In genomic region chr5:6379246-6379645, GRCh38 we compare ENCODE assay signal across 9 cellular contexts. TPM values are rescaled to one million over a fixed set of nuclear protein-coding genes. Genes with fewer than 3 reads are reported as not detected.
DNase-seq lines count a peak whose midpoint lies in the region; ATAC-seq and TF ChIP-seq lines count a peak whose summit lies in the region.
"Had no signal": no experiment of that assay in that cellular context is flagged by ENCODE, and none has a peak within 500 bp of the region (broad histone marks: within the 10 kb centered on the region; RNA-seq: fewer than 3 reads in every experiment).

No MANE protein-coding gene starts in this region.

- H3K36me3 Mint-ChIP-seq in CD4-positive, alpha-beta memory T cell = peaks cover 31 to 39% of the 10 kb centered on the region in 2 donors
- H3K36me3 Mint-ChIP-seq in MCF 10A (ENCODE audit: insufficient read depth, unreplicated experiment) (peaks cover 32% of the 10 kb centered on the region), neural crest cell (ENCODE audit: low read depth) (peaks cover 16% of the 10 kb centered on the region)

- TF ChIP-seq CTCF in KMS-11 (conservative IDR thresholded peaks at IDR 0.05; ENCODE audit: low read depth, low read length) (no peak), MCF 10A (IDR thresholded peaks at IDR 0.05; ENCODE audit: unreplicated experiment) (no peak), neural crest cell (conservative IDR thresholded peaks at IDR 0.05) (no peak)

- no peaks in the 10 kb centered on the region for H3K9me3 Mint-ChIP-seq in CD4-positive, alpha-beta memory T cell
- H3K9me3 Mint-ChIP-seq in MCF 10A (ENCODE audit: unreplicated experiment) (no peaks in the 10 kb centered on the region), neural crest cell (no peaks in the 10 kb centered on the region)

- POLR2A ChIA-PET in CD4-positive, alpha-beta memory T cell (lab: Charles Lee; ENCODE audit: partially characterized antibody) = interaction anchor here (1.2 to 2.6 kb wide), 5 partner anchors 9 to 957 kb away, joined by 4 to 16 read pairs (median 9); partner anchors contain the start of genes ICE1, NSUN2 and SRD5A1
- POLR2A ChIA-PET in MCF 10A (lab: Yijun Ruan, JAX) = interaction anchor here (1.6 kb wide), 1 partner anchor 254 kb away, joined by 5 read pairs; the partner anchor contains the start of genes NSUN2 and SRD5A1

- no TSS peak for BruUV-seq in MCF 10A (replicated peaks; lab: Mats Ljungman, UMichigan)

- H3K4me1 ChIP-seq in CD4-positive, alpha-beta memory T cell (ENCODE audit: insufficient read depth, low read length) = peaks cover 34% of the 10 kb centered on the region
- H3K4me1 ChIP-seq in KMS-11 (ENCODE audit: low read depth, poor library complexity, severe bottlenecking) = peaks cover 26% of the 10 kb centered on the region

- H3K79me2 ChIP-seq in KMS-11 (ENCODE audit: insufficient read depth, low read depth) = peaks cover 42% of the 10 kb centered on the region

- no peaks in the 10 kb centered on the region for H3K9me3 ChIP-seq in CD4-positive, alpha-beta memory T cell (ENCODE audit: control insufficient read depth in 1 of 2, low read length in 2 of 2)
- H3K9me3 ChIP-seq: adrenal gland had no signal

- intact Hi-C loops in CD4-positive, alpha-beta memory T cell (cut with micrococcal nuclease) = loop anchor here (10.0 kb wide), 1 partner anchor 366 kb away; no protein-coding TSS in a partner anchor
- intact Hi-C loops in MCF 10A (cut with micrococcal nuclease) = loop anchor here (5.0 to 10.0 kb wide), 2 partner anchors 198 to 366 kb away; no protein-coding TSS in a partner anchor
- intact Hi-C loops in sciatic nerve (cut with DNase I) = no loop called here

- peak overlapping the region; percentile 86 for H3K27ac ChIP-seq in CD4-positive, alpha-beta memory T cell (ENCODE audit: low read depth, low read length)
- peak overlapping the region; percentile 64 for H3K27ac ChIP-seq in KMS-11

- peak overlapping the region; percentile 95 to 100 (median 98) for H3K27ac Mint-ChIP-seq in CD4-positive, alpha-beta memory T cell
- peak overlapping the region; percentile 98 for H3K27ac Mint-ChIP-seq in MCF 10A (ENCODE audit: low read depth, unreplicated experiment)
- H3K27ac Mint-ChIP-seq in neural crest cell (ENCODE audit: unreplicated experiment) = peak overlapping the region; percentile 67

- H4K20me1 ChIP-seq in KMS-11 (ENCODE audit: insufficient read depth) = no peaks in the 10 kb centered on the region

- H3K4me1 Mint-ChIP-seq in CD4-positive, alpha-beta memory T cell = peaks cover 29 to 51% (median 40%) of the 10 kb centered on the region in 4 donors
- peaks cover 14% of the 10 kb centered on the region for H3K4me1 Mint-ChIP-seq in MCF 10A (ENCODE audit: insufficient read depth, unreplicated experiment)
- H3K4me1 Mint-ChIP-seq in neural crest cell = peaks cover 28% of the 10 kb centered on the region

- H3K4me3 Mint-ChIP-seq in CD4-positive, alpha-beta memory T cell = peak overlapping the region; percentile 96 to 100 (median 99)
- H3K4me3 Mint-ChIP-seq in MCF 10A (ENCODE audit: unreplicated experiment) = peak overlapping the region; percentile 99
- H3K4me3 Mint-ChIP-seq in neural crest cell = peak overlapping the region; percentile 97

- no peaks in the 10 kb centered on the region for H3K27me3 ChIP-seq in CD4-positive, alpha-beta memory T cell (ENCODE audit: insufficient read depth, low read length)
- no peaks in the 10 kb centered on the region for H3K27me3 ChIP-seq in KMS-11 (ENCODE audit: insufficient read depth, low read depth)
- H3K27me3 ChIP-seq: adrenal gland had no signal

- ATAC-seq in sciatic nerve = no peak

- H3K4me3 ChIP-seq in CD4-positive, alpha-beta memory T cell (ENCODE audit: low read length in 2 of 2) = peak overlapping the region in 1 of 2 donors; percentile 89
- no peak overlapping the region for H3K4me3 ChIP-seq in KMS-11 (IDR thresholded peaks at IDR 0.05; ENCODE audit: insufficient read depth, low read depth, low read length)

- no peaks in the 10 kb centered on the region for H3K27me3 Mint-ChIP-seq in CD4-positive, alpha-beta memory T cell
- H3K27me3 Mint-ChIP-seq in MCF 10A (ENCODE audit: insufficient read depth, unreplicated experiment) = peaks cover 8% of the 10 kb centered on the region
- peaks cover 9% of the 10 kb centered on the region for H3K27me3 Mint-ChIP-seq in neural crest cell (ENCODE audit: low read depth)

- H3K9ac ChIP-seq in KMS-11 = peak overlapping the region; percentile 78; the same call in 1 of the 2 replicates

- peak overlapping the region; percentile 58 for H3K4me2 ChIP-seq in KMS-11

- DNase-seq in CD4-positive, alpha-beta memory T cell = no peak
- no peak for DNase-seq in MCF 10A (ENCODE audit: unreplicated experiment)
- DNase-seq in neural crest cell (ENCODE audit: low read depth, low spot score) = no peak
- no peak for DNase-seq in NCI-H1092 (lab: John Stamatoyannopoulos, UW)
- no peak for DNase-seq in sciatic nerve (ENCODE audit: low spot score)
- DNase-seq in NCI-H1092 treated with DMSO at 0.1 percent for 48 hours (lab: John Stamatoyannopoulos, UW) = no peak
- no peak for DNase-seq in AG08395 (ENCODE audit: low spot score)

- H2AFZ ChIP-seq in KMS-11 (ENCODE audit: low read depth) = peak overlapping the region; percentile 49

- peaks cover 27% of the 10 kb centered on the region for H3K36me3 ChIP-seq in CD4-positive, alpha-beta memory T cell (ENCODE audit: insufficient read depth, low read length)
- peaks cover 17% of the 10 kb centered on the region; the same call in 1 of the 2 replicates for H3K36me3 ChIP-seq in KMS-11 (ENCODE audit: insufficient read depth)

- CTCF ChIA-PET in CD4-positive, alpha-beta memory T cell (lab: Charles Lee; ENCODE audit: partially characterized antibody) = no interaction called here
- CTCF ChIA-PET in MCF 10A (lab: Yijun Ruan, JAX) = no interaction called here

RNA-seq across cellular contexts. Expression of gene MED10, which starts 0.9 kb away (rescaled TPM):
- total RNA-seq in CD4-positive, alpha-beta memory T cell = 10 to 100 TPM; 61.2 to 64.7 TPM
- polyA plus RNA-seq in CD4-positive, alpha-beta memory T cell = 100 to 1,000 TPM; 105 to 147 TPM
- 84.9 and 85.1 TPM in 2 replicates for total RNA-seq in MCF 10A (2022)
- total RNA-seq in neural crest cell = 29.0 and 29.4 TPM in 2 replicates
- total RNA-seq in sciatic nerve = 40.8 TPM
